ENCODE assay signal across 14 cellular contexts in genomic region chr11:78564889-78565467, GRCh38. TPM values are rescaled to one million over a fixed set of nuclear protein-coding genes. Genes with fewer than 3 reads are reported as not detected.
DNase-seq lines count a peak whose midpoint lies in the region; ATAC-seq and TF ChIP-seq lines count a peak whose summit lies in the region.
"Had no signal": no experiment of that assay in that cellular context is flagged by ENCODE, and none has a peak within 500 bp of the region (broad histone marks: within the 10 kb centered on the region; RNA-seq: fewer than 3 reads in every experiment).

No MANE protein-coding gene starts in this region.

- H2AFZ ChIP-seq in HCT116 (ENCODE audit: low read depth, low read length, poor library complexity, severe bottlenecking): no peak overlapping the region

- CTCF ChIA-PET in HCT116 (lab: Charles Lee): interaction anchor here (0.6 to 2.5 kb wide), 21 partner anchors 9 to 789 kb away, joined by 3 to 51 read pairs (median 3); partner anchors contain the start of genes ALG8 and NARS2
- CTCF ChIA-PET in WTC11 (lab: Charles Lee): interaction anchor here (0.6 to 2.5 kb wide), 45 partner anchors 10 to 1130 kb away, joined by 3 to 53 read pairs (median 5); partner anchors contain the start of genes GAB2, KCTD21, NARS2 and NDUFC2

- no peaks in the 10 kb centered on the region for H3K27me3 Mint-ChIP-seq in T-helper 1 cell treated with Interleukin-12 subunit alpha and Interleukin-12 subunit beta and Interleukin-4 antibody, amounts not matched to agents 30 μg/mL and 1 μg/mL, for 36 hours (ENCODE audit: low read depth)
- H3K27me3 Mint-ChIP-seq in WTC11 (ENCODE audit: low read depth): no peaks in the 10 kb centered on the region
- no peaks in the 10 kb centered on the region for H3K27me3 Mint-ChIP-seq in naive thymus-derived CD8-positive, alpha-beta T cell
- H3K27me3 Mint-ChIP-seq: dendritic cell treated with granulocyte-macrophage colony-stimulating factor and Interleukin-4, amounts not matched to agents 40 ng/mL and 50 ng/mL, for 4 days had no signal

- no peaks in the 10 kb centered on the region; the same call in 1 of the 2 replicates for H4K20me1 ChIP-seq in HCT116 (ENCODE audit: insufficient read depth)

- intact Hi-C loops in HCT116 (cut with micrococcal nuclease): loop anchor here (1.0 to 5.0 kb wide), 3 partner anchors 148 to 788 kb away; partner anchors contain the start of gene GAB2

- peaks cover 47% of the 10 kb centered on the region for H3K4me1 Mint-ChIP-seq in T-helper 1 cell treated with Interleukin-12 subunit alpha and Interleukin-12 subunit beta and Interleukin-4 antibody, amounts not matched to agents 30 μg/mL and 1 μg/mL, for 36 hours (ENCODE audit: low read depth)
- peaks cover 23% of the 10 kb centered on the region for H3K4me1 Mint-ChIP-seq in WTC11
- H3K4me1 Mint-ChIP-seq in naive thymus-derived CD8-positive, alpha-beta T cell: peaks cover 8 to 35% (median 27%) of the 10 kb centered on the region in 4 donors

- BruUV-seq in HCT116 (replicated peaks; lab: Mats Ljungman, UMichigan): TSS peak; percentile 2

- DNase-seq in T-helper 1 cell: no peak
- DNase-seq in HCT116 (ENCODE audit: low read depth, low spot score): no peak
- DNase-seq in WTC11 (ENCODE audit: low spot score): no peak
- no peak for DNase-seq in naive thymus-derived CD8-positive, alpha-beta T cell
- DNase-seq in NCI-H524 treated with DMSO at 0.1 percent for 48 hours (lab: John Stamatoyannopoulos, UW): no peak
- DNase-seq in stimulated activated CD4-positive, alpha-beta T cell treated with anti-CD3 and anti-CD28 coated beads, Interleukin-4, amount 100 ng/mL, for 24 hours: no peak
- DNase-seq: 8988T; left ventricle myocardium inferior; stimulated activated naive CD4-positive, alpha-beta T cell treated with Interleukin-2 at 50 U/mL for 16 hours had no signal

- H3K9me3 ChIP-seq in HCT116 (ENCODE audit: control insufficient read depth in 1 of 2, insufficient read depth in 1 of 2, low read depth in 1 of 2, low read length in 2 of 2): no peaks in the 10 kb centered on the region
- H3K9me3 ChIP-seq: esophagus muscularis mucosa, left ventricle myocardium inferior had no signal

- H3K79me2 ChIP-seq in HCT116 (ENCODE audit: insufficient read depth, low read length): peaks cover 45% of the 10 kb centered on the region

- no peak overlapping the region for H3K27ac ChIP-seq in HCT116 (ENCODE audit: low read depth, low read length)
- H3K27ac ChIP-seq: esophagus muscularis mucosa, left ventricle myocardium inferior had no signal

- ATAC-seq in HCT116 (no peak), WTC11 (no peak), GM21515 (IDR thresholded peaks at IDR 0.05; ENCODE audit: unreplicated experiment) (no peak)
- no peak for ATAC-seq in naive thymus-derived CD8-positive, alpha-beta T cell

- H3K36me3 ChIP-seq in HCT116 (ENCODE audit: control insufficient read depth in 1 of 2, insufficient read depth in 2 of 2, low read length in 2 of 2): peaks cover 20 to 34% of the 10 kb centered on the region in 2 experiments; a peak in 3 of 4 replicates

- no peak overlapping the region for H3K9ac ChIP-seq in HCT116 (ENCODE audit: low read length)

- no peak overlapping the region for H3K4me3 ChIP-seq in HCT116 (replicated peaks in 1 of 2; ENCODE audit: low read depth in 1 of 2, low read length in 2 of 2)
- H3K4me3 ChIP-seq: esophagus muscularis mucosa, left ventricle myocardium inferior had no signal

- peaks cover 0 to 7% of the 10 kb centered on the region in 2 experiments; a peak in 2 of 4 replicates for H3K4me1 ChIP-seq in HCT116 (ENCODE audit: control insufficient read depth in 1 of 2, insufficient read depth in 2 of 2, low read length in 2 of 2)

- TF ChIP-seq CTCF in HCT116 (IDR thresholded peaks at IDR 0.05 in 2 of 3, conservative IDR thresholded peaks at IDR 0.05 in 1 of 3; ENCODE audit: borderline replicate concordance in 1 of 3, insufficient read depth in 1 of 3, low read depth in 2 of 3, low read length in 2 of 3) (no peak), WTC11 (IDR thresholded peaks at IDR 0.05) (no peak)

- H3K9me2 ChIP-seq in HCT116 (ENCODE audit: insufficient read depth): no peaks in the 10 kb centered on the region

- H3K4me2 ChIP-seq in HCT116 (ENCODE audit: low read length): no peak overlapping the region

- H3K4me3 Mint-ChIP-seq in T-helper 1 cell treated with Interleukin-12 subunit alpha and Interleukin-12 subunit beta and Interleukin-4 antibody, amounts not matched to agents 30 μg/mL and 1 μg/mL, for 36 hours: no peak overlapping the region
- no peak overlapping the region for H3K4me3 Mint-ChIP-seq in WTC11
- H3K4me3 Mint-ChIP-seq in naive thymus-derived CD8-positive, alpha-beta T cell: no peak overlapping the region
- H3K4me3 Mint-ChIP-seq: dendritic cell treated with granulocyte-macrophage colony-stimulating factor and Interleukin-4, amounts not matched to agents 40 ng/mL and 50 ng/mL, for 4 days; nephron had no signal

- no peak for TF ChIP-seq RAD21 in HCT116 (IDR thresholded peaks at IDR 0.05; ENCODE audit: low read depth)

- H3K27me3 ChIP-seq in HCT116 (ENCODE audit: insufficient read depth, low read length): no peaks in the 10 kb centered on the region
- H3K27me3 ChIP-seq: esophagus muscularis mucosa had no signal

- RAD21 ChIA-PET in HCT116 (lab: Charles Lee; ENCODE audit: low non-redundant PET in 1 of 2, low total read pairs in 2 of 2, uncharacterized antibody in 2 of 2, unreplicated experiment in 2 of 2): interaction anchor here (1.3 to 2.1 kb wide), 2 partner anchors 337 kb away, joined by 5 to 9 read pairs; no protein-coding TSS in a partner anchor

- peak overlapping the region; percentile 5 for H3K27ac Mint-ChIP-seq in T-helper 1 cell treated with Interleukin-12 subunit alpha and Interleukin-12 subunit beta and Interleukin-4 antibody, amounts not matched to agents 30 μg/mL and 1 μg/mL, for 36 hours
- peak overlapping the region; percentile 1; the same call in 1 of the 2 replicates for H3K27ac Mint-ChIP-seq in WTC11
- H3K27ac Mint-ChIP-seq in naive thymus-derived CD8-positive, alpha-beta T cell: peak overlapping the region in 6 of 10 donors; percentile 11 to 69 (median 24)
- H3K27ac Mint-ChIP-seq: dendritic cell treated with granulocyte-macrophage colony-stimulating factor and Interleukin-4, amounts not matched to agents 40 ng/mL and 50 ng/mL, for 4 days had no signal

- no peak for TF ChIP-seq POLR2A in HCT116 (IDR thresholded peaks at IDR 0.05; ENCODE audit: borderline replicate concordance, extremely low read depth, insufficient read depth, insufficient read length)

- no peaks in the 10 kb centered on the region for H3K9me3 Mint-ChIP-seq in T-helper 1 cell treated with Interleukin-12 subunit alpha and Interleukin-12 subunit beta and Interleukin-4 antibody, amounts not matched to agents 30 μg/mL and 1 μg/mL, for 36 hours
- H3K9me3 Mint-ChIP-seq in WTC11: no peaks in the 10 kb centered on the region
- no peaks in the 10 kb centered on the region for H3K9me3 Mint-ChIP-seq in naive thymus-derived CD8-positive, alpha-beta T cell
- H3K9me3 Mint-ChIP-seq: dendritic cell treated with granulocyte-macrophage colony-stimulating factor and Interleukin-4, amounts not matched to agents 40 ng/mL and 50 ng/mL, for 4 days; nephron had no signal

- peaks cover 20% of the 10 kb centered on the region for H3K36me3 Mint-ChIP-seq in T-helper 1 cell treated with Interleukin-12 subunit alpha and Interleukin-12 subunit beta and Interleukin-4 antibody, amounts not matched to agents 30 μg/mL and 1 μg/mL, for 36 hours (ENCODE audit: low read depth)
- H3K36me3 Mint-ChIP-seq in WTC11: peaks cover 26% of the 10 kb centered on the region
- H3K36me3 Mint-ChIP-seq in naive thymus-derived CD8-positive, alpha-beta T cell: peaks cover under 1 to 64% (median 6%) of the 10 kb centered on the region in 3 donors

- POLR2A ChIA-PET in HCT116 (lab: Charles Lee) (interaction anchor here (1.6 kb wide), 1 partner anchor 9 kb away, joined by 5 read pairs; the partner anchor contains the start of gene NARS2), WTC11 (lab: Charles Lee) (no interaction called here)
- POLR2A ChIA-PET in naive thymus-derived CD8-positive, alpha-beta T cell (lab: Charles Lee): interaction anchor here (0.5 to 1.5 kb wide), 2 partner anchors 9 to 415 kb away, joined by 3 to 13 read pairs; partner anchors contain the start of gene NARS2

TF ChIP-seq in HCT116, 20 proteins besides CTCF, POLR2A, EP300 and RAD21:
- TF ChIP-seq POLR2AphosphoS5 (IDR thresholded peaks at IDR 0.05; ENCODE audit: low read depth, low read length) (no peak), MAX (IDR thresholded peaks at IDR 0.05) (no peak), EGR1 (IDR thresholded peaks at IDR 0.05; ENCODE audit: low read depth) (no peak), TCF7L2 (IDR thresholded peaks at IDR 0.05; ENCODE audit: borderline replicate concordance, extremely low read depth, insufficient read depth, insufficient read length) (no peak), ELF1 (IDR thresholded peaks at IDR 0.05; ENCODE audit: borderline replicate concordance, low read depth) (no peak), ATF3 (IDR thresholded peaks at IDR 0.05) (no peak)

TF ChIP-seq in WTC11, 78 proteins besides CTCF, POLR2A, EP300 and RAD21 (continues in another document):
- TF ChIP-seq FOXK1 (CRISPR knock-in tag; IDR thresholded peaks at IDR 0.05): no peak
- TF ChIP-seq ETV6 (CRISPR knock-in tag; IDR thresholded peaks at IDR 0.05): no peak
- TF ChIP-seq ZSCAN18 (CRISPR knock-in tag; IDR thresholded peaks at IDR 0.05): no peak

RNA-seq across cellular contexts. Expression of gene NARS2, which starts 9.7 kb away (rescaled TPM):
- total RNA-seq in HCT116 (2021; ENCODE audit: unreplicated experiment): 26.0 TPM
- 9.4 and 11.6 TPM in 2 replicates for polyA plus RNA-seq in HCT116 (2012)
- 36.4 to 42.8 TPM (median 42.6 TPM) in 3 replicates for total RNA-seq in WTC11 (2021)
- total RNA-seq in naive thymus-derived CD8-positive, alpha-beta T cell: 10 to 100 TPM; 16.1 to 17.9 TPM
- polyA plus RNA-seq in naive thymus-derived CD8-positive, alpha-beta T cell: 10 to 100 TPM in 2 of 3 donors, 1 to 10 TPM in 1; 9.8 to 17.0 (median 15.4) TPM
